1 cellular context compared by ENCODE assay signal in genomic region chr11:74749127-74749964, GRCh38.
TF ChIP-seq lines count a peak whose summit lies in the region.

No MANE protein-coding gene starts in this region.

TF ChIP-seq in HepG2, 621 proteins besides CTCF, POLR2A, EP300 and RAD21 (continued from another document and continues in another):
- TF ChIP-seq ADNP (CRISPR knock-in tag; IDR thresholded peaks at IDR 0.05) = no peak
- no peak for TF ChIP-seq NBN (conservative IDR thresholded peaks at IDR 0.05)
- peak; percentile 34; the same call in 1 of the 2 replicates for TF ChIP-seq TBX2 (CRISPR knock-in tag; IDR thresholded peaks at IDR 0.05; ENCODE audit: borderline replicate concordance)
- TF ChIP-seq ETS1 (CRISPR knock-in tag; IDR thresholded peaks at IDR 0.05) = no peak
- no peak for TF ChIP-seq NR1H2 (CRISPR knock-in tag; IDR thresholded peaks at IDR 0.05; ENCODE audit: borderline replicate concordance, low read depth)
- no peak for TF ChIP-seq SYNCRIP (IDR thresholded peaks at IDR 0.05; ENCODE audit: insufficient read depth, low read depth, low read length)
- peak; percentile 44; the same call in 1 of the 2 replicates for TF ChIP-seq ZZZ3 (CRISPR knock-in tag; IDR thresholded peaks at IDR 0.05; ENCODE audit: borderline replicate concordance)
- peak; percentile 93 for TF ChIP-seq TFDP2 (CRISPR knock-in tag; IDR thresholded peaks at IDR 0.05)
- no peak for TF ChIP-seq MEIS1 (CRISPR knock-in tag; IDR thresholded peaks at IDR 0.05; ENCODE audit: borderline replicate concordance)
- TF ChIP-seq ZNF282 (IDR thresholded peaks at IDR 0.05; ENCODE audit: partially characterized antibody) = no peak
- peak; percentile 58; the same call in 1 of the 2 replicates for TF ChIP-seq SPEN (CRISPR knock-in tag; IDR thresholded peaks at IDR 0.05; ENCODE audit: low read depth)
- no peak for TF ChIP-seq LRRFIP1 (CRISPR knock-in tag; conservative IDR thresholded peaks at IDR 0.05)
- peak; percentile 40 for TF ChIP-seq ZSCAN21 (CRISPR knock-in tag; IDR thresholded peaks at IDR 0.05; ENCODE audit: borderline replicate concordance)
- TF ChIP-seq TEAD3 (CRISPR knock-in tag; optimal IDR thresholded peaks at IDR 0.05; ENCODE audit: borderline replicate concordance) = peak; percentile 34
- TF ChIP-seq NFKBIZ (CRISPR knock-in tag; IDR thresholded peaks at IDR 0.05) = peak; percentile 40; the same call in 1 of the 2 replicates
- TF ChIP-seq NR2F2 (IDR thresholded peaks at IDR 0.05; ENCODE audit: borderline replicate concordance, low read depth) = no peak
- no peak for TF ChIP-seq ZNF598 (CRISPR knock-in tag; IDR thresholded peaks at IDR 0.05; ENCODE audit: borderline replicate concordance)
- no peak for TF ChIP-seq RERE (CRISPR knock-in tag; IDR thresholded peaks at IDR 0.05; ENCODE audit: low read depth)
- peak; percentile 42; the same call in 1 of the 2 replicates for TF ChIP-seq REPIN1 (CRISPR knock-in tag; IDR thresholded peaks at IDR 0.05; ENCODE audit: borderline replicate concordance, low read depth)
- TF ChIP-seq ZNF510 (CRISPR knock-in tag; IDR thresholded peaks at IDR 0.05; ENCODE audit: low read depth) = no peak
- TF ChIP-seq MTERF4 (CRISPR knock-in tag; IDR thresholded peaks at IDR 0.05) = no peak
- TF ChIP-seq ZNF766 (CRISPR knock-in tag; IDR thresholded peaks at IDR 0.05; ENCODE audit: borderline replicate concordance) = no peak
- 0 out of 2 replicates have a peak, but pooled peaks have one; percentile 22 for TF ChIP-seq PREB (CRISPR knock-in tag; IDR thresholded peaks at IDR 0.05)
- TF ChIP-seq SRF (IDR thresholded peaks at IDR 0.05; ENCODE audit: low read depth, low read length) = no peak
- TF ChIP-seq ZSCAN29 (CRISPR knock-in tag; conservative IDR thresholded peaks at IDR 0.05) = peak; percentile 74; the same call in 1 of the 2 replicates
- no peak for TF ChIP-seq ZBTB44 (CRISPR knock-in tag; IDR thresholded peaks at IDR 0.05)
- no peak for TF ChIP-seq HOXD1 (CRISPR knock-in tag; IDR thresholded peaks at IDR 0.05)
- 0 out of 2 replicates have a peak, but pooled peaks have one; percentile 21 for TF ChIP-seq CENPT (CRISPR knock-in tag; IDR thresholded peaks at IDR 0.05; ENCODE audit: low read depth)
- no peak; the same call in 1 of the 2 replicates for TF ChIP-seq ZBTB20 (CRISPR knock-in tag; IDR thresholded peaks at IDR 0.05; ENCODE audit: borderline replicate concordance, low read depth)
- 0 out of 2 replicates have a peak, but pooled peaks have one; percentile 78 for TF ChIP-seq ZNF354B (CRISPR knock-in tag; IDR thresholded peaks at IDR 0.05)
- no peak for TF ChIP-seq ELF1 (CRISPR knock-in tag; IDR thresholded peaks at IDR 0.05)
- peak; percentile 36 for TF ChIP-seq MED1 (CRISPR knock-in tag; IDR thresholded peaks at IDR 0.05)
- peak; percentile 65 for TF ChIP-seq POLR2AphosphoS5 (IDR thresholded peaks at IDR 0.05; ENCODE audit: low read depth, low read length)
- no peak for TF ChIP-seq ARNT (IDR thresholded peaks at IDR 0.05)
- TF ChIP-seq TRIM22 (IDR thresholded peaks at IDR 0.05) = no peak
- peak; percentile 88; the same call in 1 of the 2 replicates for TF ChIP-seq RNF2 (conservative IDR thresholded peaks at IDR 0.05; ENCODE audit: low read depth)
- no peak for TF ChIP-seq NAIF1 (CRISPR knock-in tag; IDR thresholded peaks at IDR 0.05; ENCODE audit: borderline replicate concordance)
- TF ChIP-seq ZNF362 (CRISPR knock-in tag; IDR thresholded peaks at IDR 0.05; ENCODE audit: borderline replicate concordance) = no peak; the same call in 1 of the 2 replicates
- TF ChIP-seq ZMYM2 (CRISPR knock-in tag; IDR thresholded peaks at IDR 0.05) = peak; percentile 54; the same call in 1 of the 2 replicates
- TF ChIP-seq ZNF12 (CRISPR knock-in tag; IDR thresholded peaks at IDR 0.05) = peak; percentile 76
- TF ChIP-seq ZNF768 (CRISPR knock-in tag; IDR thresholded peaks at IDR 0.05) = 0 out of 2 replicates have a peak, but pooled peaks have one; percentile 11
- TF ChIP-seq KLF6 (CRISPR knock-in tag; IDR thresholded peaks at IDR 0.05) = no peak
- no peak; the same call in 1 of the 2 replicates for TF ChIP-seq ZMAT3 (CRISPR knock-in tag; conservative IDR thresholded peaks at IDR 0.05)
- no peak for TF ChIP-seq ZNF18 (CRISPR knock-in tag; IDR thresholded peaks at IDR 0.05; ENCODE audit: insufficient replicate concordance)
- TF ChIP-seq PTBP1 (IDR thresholded peaks at IDR 0.05; ENCODE audit: low read depth, low read length, poor library complexity, severe bottlenecking) = no peak
- 0 out of 2 replicates have a peak, but pooled peaks have one; percentile 29 for TF ChIP-seq TMF1 (CRISPR knock-in tag; IDR thresholded peaks at IDR 0.05; ENCODE audit: low read depth)
